1 cellular context compared by ENCODE assay signal in the genomic region with DNA sequence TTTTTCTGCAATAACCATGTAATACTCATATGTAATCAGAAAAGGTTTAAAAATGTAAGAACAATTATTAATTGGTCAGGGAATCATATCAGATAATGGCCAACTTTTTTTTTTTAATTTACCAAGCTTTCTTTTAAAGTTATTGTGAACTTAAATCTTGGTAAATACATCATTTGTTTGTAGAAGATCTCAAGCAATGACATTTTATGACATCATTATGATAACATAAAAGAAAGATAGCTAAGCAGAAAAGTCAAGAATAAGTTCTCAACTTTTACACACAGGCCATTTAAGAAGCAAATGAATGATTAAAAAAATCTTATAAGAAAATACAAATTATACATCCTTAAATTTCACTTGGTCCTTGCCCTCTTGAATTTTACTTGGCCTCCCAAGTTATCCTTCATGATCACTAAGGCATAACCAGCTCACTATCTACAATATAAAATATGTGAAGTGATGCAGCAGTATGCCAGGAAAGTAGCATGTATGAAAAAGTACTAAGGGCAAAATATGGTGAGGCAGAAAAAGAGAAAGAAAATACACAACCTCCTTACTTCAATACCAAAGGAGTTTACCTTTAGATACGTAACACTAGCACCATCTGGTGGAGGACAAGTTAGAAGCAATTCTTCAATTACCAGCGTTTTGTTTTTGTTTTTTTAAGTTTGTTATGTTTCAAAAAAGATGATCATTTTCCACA.
TF ChIP-seq lines count a peak whose summit lies in the region.

No MANE protein-coding gene starts in this region.

TF ChIP-seq in IMR-90, 13 proteins besides CTCF, POLR2A, EP300 and RAD21 (continued from another document):
- TF ChIP-seq ELK1 (IDR thresholded peaks at IDR 0.05; ENCODE audit: borderline replicate concordance, low read depth, low read length) (no peak), RCOR1 (IDR thresholded peaks at IDR 0.05; ENCODE audit: insufficient replicate concordance, low read length) (no peak), NFE2L2 (IDR thresholded peaks at IDR 0.05; ENCODE audit: low read depth, low read length) (no peak), MXI1 (IDR thresholded peaks at IDR 0.05; ENCODE audit: borderline replicate concordance, low read depth, low read length) (no peak), RFX5 (IDR thresholded peaks at IDR 0.05; ENCODE audit: low read depth, low read length) (no peak), MAFK (IDR thresholded peaks at IDR 0.05; ENCODE audit: low read depth, low read length) (no peak), SMC3 (IDR thresholded peaks at IDR 0.05; ENCODE audit: low read depth, low read length) (peak; percentile 97)
